ENCODE assay signal across 17 cellular contexts in the genomic region with DNA sequence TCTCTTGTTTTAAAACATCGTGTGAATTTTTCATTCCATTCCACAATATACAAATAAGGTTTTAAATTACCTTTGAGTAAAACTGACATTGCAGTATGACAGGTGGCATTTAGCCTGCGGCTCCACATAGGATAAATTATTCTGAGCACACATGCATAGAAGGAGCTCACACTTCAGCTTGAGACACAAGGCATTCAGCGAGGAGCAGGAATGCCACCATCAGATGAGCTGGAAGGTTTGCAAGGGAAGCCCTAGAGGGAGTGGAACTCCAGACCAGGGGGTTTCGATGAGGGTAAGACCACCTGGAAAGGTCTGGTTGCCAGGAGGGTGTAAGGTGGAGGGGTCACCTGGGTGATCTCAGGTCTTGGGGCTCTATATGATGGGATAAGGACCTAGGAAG.
DNase-seq lines count a peak whose midpoint lies in the region; ATAC-seq and TF ChIP-seq lines count a peak whose summit lies in the region.
"Had no signal": no experiment of that assay in that cellular context is flagged by ENCODE, and none has a peak within 500 bp of the region (broad histone marks: within the 10 kb centered on the region; RNA-seq: fewer than 3 reads in every experiment).

No MANE protein-coding gene starts in this region.

- H3K27ac ChIP-seq in neural cell (ENCODE audit: low read length): no peak overlapping the region
- H3K27ac ChIP-seq in brain microvascular endothelial cell: no peak overlapping the region
- H3K27ac ChIP-seq: 22Rv1, BLaER1, C4-2B, GM23248 had no signal

- no peak overlapping the region for H3K9ac ChIP-seq in neural cell (ENCODE audit: low read length)
- H3K9ac ChIP-seq: BLaER1, GM23248 had no signal

- H3K27me3 ChIP-seq in neural cell (ENCODE audit: insufficient read depth, low read depth, low read length) (no peaks in the 10 kb centered on the region), brain microvascular endothelial cell (replicated peaks) (no peaks in the 10 kb centered on the region)
- H3K27me3 ChIP-seq: BLaER1 had no signal

- H3K4me3 ChIP-seq in neural cell (ENCODE audit: low read length) (no peak overlapping the region), brain microvascular endothelial cell (ENCODE audit: low read depth, low read length) (no peak overlapping the region)
- H3K4me3 ChIP-seq: BLaER1, GM23248, HAP-1 had no signal

- in situ Hi-C loops in brain microvascular endothelial cell (cut with HindIII; ENCODE audit: low pct_ligation_motif_present, low sequenced_read_pairs): no loop called here

- H2AFZ ChIP-seq in neural cell (ENCODE audit: low read depth, low read length): no peak overlapping the region
- H2AFZ ChIP-seq: GM23248 had no signal

- H4K20me1 ChIP-seq in neural cell (ENCODE audit: insufficient read depth): no peaks in the 10 kb centered on the region
- H4K20me1 ChIP-seq: BLaER1 had no signal

- H3K9me3 ChIP-seq in neural cell (ENCODE audit: low read length): no peaks in the 10 kb centered on the region
- H3K9me3 ChIP-seq: BLaER1, HAP-1 had no signal

- H3F3A ChIP-seq in neural cell (ENCODE audit: insufficient read depth, low read length, poor library complexity, severe bottlenecking): no peaks in the 10 kb centered on the region

- TF ChIP-seq CTCF in neural cell (IDR thresholded peaks at IDR 0.05; ENCODE audit: poor library complexity, severe bottlenecking): peak; percentile 40
- TF ChIP-seq CTCF in brain microvascular endothelial cell (IDR thresholded peaks at IDR 0.05; ENCODE audit: low read depth, low read length, missing control alignments): no peak

- ATAC-seq in GM19035 (IDR thresholded peaks at IDR 0.05; ENCODE audit: unreplicated experiment): no peak

- H3K9me2 ChIP-seq in neural cell (ENCODE audit: insufficient read depth, low read length): no peaks in the 10 kb centered on the region

- TF ChIP-seq RAD21 in neural cell (conservative IDR thresholded peaks at IDR 0.05): peak; percentile 57

- H3K4me2 ChIP-seq in neural cell (ENCODE audit: low read length): no peak overlapping the region
- H3K4me2 ChIP-seq: BLaER1 had no signal

- TF ChIP-seq EP300 in neural cell (conservative IDR thresholded peaks at IDR 0.05; ENCODE audit: poor library complexity, severe bottlenecking): peak; percentile 23

- DNase-seq in DMS 273 (lab: John Stamatoyannopoulos, UW; ENCODE audit: unreplicated experiment) (peak; percentile 57), DMS 273 treated with DMSO at 0.1 percent for 48 hours (lab: John Stamatoyannopoulos, UW) (no peak), NCI-H69 (lab: John Stamatoyannopoulos, UW) (peak; percentile 7), superior temporal gyrus (ENCODE audit: extremely low spot score) (peak; percentile 11), NCI-H146 (lab: John Stamatoyannopoulos, UW) (no peak), brain microvascular endothelial cell (no peak)
- DNase-seq: CD4-positive, CD25-positive, alpha-beta regulatory T cell; CD8-positive, alpha-beta memory T cell; DMS153; DND-41; GM23248 had no signal

- no peaks in the 10 kb centered on the region for H3K36me3 ChIP-seq in neural cell (ENCODE audit: insufficient read depth, low read length)
- H3K36me3 ChIP-seq in brain microvascular endothelial cell (replicated peaks): no peaks in the 10 kb centered on the region
- H3K36me3 ChIP-seq: BLaER1, HAP-1 had no signal

- no peaks in the 10 kb centered on the region for H3K79me2 ChIP-seq in neural cell (replicated peaks; ENCODE audit: insufficient read depth, low read length)

TF ChIP-seq in neural cell, 6 proteins besides CTCF, POLR2A, EP300 and RAD21:
- TF ChIP-seq MXI1 (conservative IDR thresholded peaks at IDR 0.05; ENCODE audit: poor library complexity, severe bottlenecking) (no peak), EZH2 (IDR thresholded peaks at IDR 0.05; ENCODE audit: borderline replicate concordance, insufficient read depth, low read length, poor library complexity, severe bottlenecking) (no peak), REST (IDR thresholded peaks at IDR 0.05; ENCODE audit: borderline replicate concordance) (no peak), POLR2AphosphoS5 (IDR thresholded peaks at IDR 0.05) (peak; percentile 26), SMC3 (conservative IDR thresholded peaks at IDR 0.05; ENCODE audit: poor library complexity) (peak; percentile 50), TAF1 (IDR thresholded peaks at IDR 0.05; ENCODE audit: low read depth) (no peak)

Comparison
In these comparisons a context has a peak if more than half of its experiments do, and no peak if none do; other contexts are left out.
1. DNase-seq: peak in DMS 273 (single experiment), NCI-H69 (single experiment) and superior temporal gyrus (single experiment); none in DMS 273 treated with DMSO at 0.1 percent for 48 hours (single experiment), NCI-H146 (single experiment) and brain microvascular endothelial cell (single experiment).